Comparison of ENCODE assay signal across 26 cellular contexts in the genomic region with DNA sequence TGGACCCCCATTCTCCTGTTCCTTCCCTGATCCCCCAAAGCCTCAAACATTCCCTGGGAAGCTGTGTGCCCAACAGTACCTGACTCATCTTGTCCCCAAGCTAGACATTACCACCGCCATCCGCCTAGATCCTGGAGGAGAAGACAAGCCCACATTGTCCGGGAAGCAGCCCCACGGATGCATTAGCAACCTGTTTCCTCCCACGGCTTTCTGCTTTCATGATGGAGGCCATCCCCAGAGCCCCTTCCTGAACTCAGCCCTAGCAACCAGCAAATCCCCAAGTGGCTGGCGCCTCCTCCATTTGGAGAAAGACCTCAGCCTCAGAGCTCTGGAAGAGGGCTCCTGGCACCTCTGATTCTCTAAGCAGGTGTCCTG. TPM values are rescaled to one million over a fixed set of nuclear protein-coding genes. Genes with fewer than 3 reads are reported as not detected.
DNase-seq lines count a peak whose midpoint lies in the region; ATAC-seq and TF ChIP-seq lines count a peak whose summit lies in the region.
"Had no signal": no experiment of that assay in that cellular context is flagged by ENCODE, and none has a peak within 500 bp of the region (broad histone marks: within the 10 kb centered on the region; RNA-seq: fewer than 3 reads in every experiment).

No MANE protein-coding gene starts in this region.

- no peak overlapping the region for H3T11ph ChIP-seq in H9 (ENCODE audit: low read length)

- H3K23me2 ChIP-seq in H9 (ENCODE audit: insufficient read length, low read depth, low read length, poor library complexity, severe bottlenecking), result peaks cover 7% of the 10 kb centered on the region

- H4K91ac ChIP-seq in H9 (ENCODE audit: insufficient read length, low read depth, low read length), result no peak overlapping the region

- no peak overlapping the region for H3K4me2 ChIP-seq in H9 (ENCODE audit: insufficient read depth, insufficient read length, low read length)
- H3K4me2 ChIP-seq: hepatocyte had no signal

- H3K4me3 ChIP-seq in WERI-Rb-1 (ENCODE audit: low read depth, low read length), result no peak overlapping the region
- H3K4me3 ChIP-seq: ascending aorta, gastrocnemius medialis, hepatocyte, psoas muscle, thoracic aorta, vagina had no signal

- H3K56ac ChIP-seq in H9 (ENCODE audit: insufficient read length, low read depth, low read length), result no peak overlapping the region

- H3K4me3 Mint-ChIP-seq in CD14-positive monocyte, result peak overlapping the region in 1 of 2 donors; percentile 37
- no peak overlapping the region for H3K4me3 Mint-ChIP-seq in H9
- no peak overlapping the region for H3K4me3 Mint-ChIP-seq in mesothelial cell of epicardium
- no peak overlapping the region for H3K4me3 Mint-ChIP-seq in chondrocyte (ENCODE audit: unreplicated experiment)
- H3K4me3 Mint-ChIP-seq: activated CD8-positive, alpha-beta memory T cell treated with anti-CD3 and anti-CD28 coated beads, Interleukin-2, amount 10 ng/mL, durations not matched to agents 7 days and 5 days had no signal

- H3K4me1 Mint-ChIP-seq in CD14-positive monocyte (peaks cover 54% of the 10 kb centered on the region), H9 (peaks cover 24% of the 10 kb centered on the region in 2 experiments), mesothelial cell of epicardium (peaks cover 48% of the 10 kb centered on the region), chondrocyte (ENCODE audit: low read depth) (peaks cover 13% of the 10 kb centered on the region)

- TF ChIP-seq CTCF in CD14-positive monocyte (IDR thresholded peaks at IDR 0.05), result no peak
- no peak for TF ChIP-seq CTCF in H9 (conservative IDR thresholded peaks at IDR 0.05)
- no peak for TF ChIP-seq CTCF in WERI-Rb-1 (IDR thresholded peaks at IDR 0.05; ENCODE audit: low read depth, low read length)
- TF ChIP-seq CTCF in mesothelial cell of epicardium (IDR thresholded peaks at IDR 0.05; ENCODE audit: unreplicated experiment), result no peak
- no peak for TF ChIP-seq CTCF in chondrocyte (IDR thresholded peaks at IDR 0.05)

- peaks cover 0 to under 1% (median 0%) of the 10 kb centered on the region in 7 donors for H3K9me3 Mint-ChIP-seq in CD14-positive monocyte
- H3K9me3 Mint-ChIP-seq in H9, result no peaks in the 10 kb centered on the region; a peak in 1 of 5 replicates
- no peaks in the 10 kb centered on the region for H3K9me3 Mint-ChIP-seq in mesothelial cell of epicardium
- no peaks in the 10 kb centered on the region for H3K9me3 Mint-ChIP-seq in chondrocyte (ENCODE audit: low read depth)
- H3K9me3 Mint-ChIP-seq: activated naive CD4-positive, alpha-beta T cell treated with anti-CD3 and anti-CD28 coated beads, Interleukin-2, amount 50 U/mL, for 72 hours had no signal

- no peaks in the 10 kb centered on the region; the same call in 1 of the 2 replicates for H3K36me3 ChIP-seq in WERI-Rb-1
- H3K36me3 ChIP-seq: ascending aorta, gastrocnemius medialis, thoracic aorta, vagina had no signal

- no peak overlapping the region for H3K14ac ChIP-seq in H9 (ENCODE audit: insufficient read depth, low read length)

- H2BK15ac ChIP-seq in H9 (ENCODE audit: low read depth, low read length), result no peak overlapping the region

- H3K27ac ChIP-seq in H9 (ENCODE audit: insufficient read length, low read depth, low read length) (no peak overlapping the region), WERI-Rb-1 (peak overlapping the region; percentile 33; the same call in 1 of the 2 replicates)
- H3K27ac ChIP-seq: ascending aorta, C4-2B, gastrocnemius medialis, hepatocyte, psoas muscle, thoracic aorta, vagina had no signal

- H3K4me1 ChIP-seq in H9 (ENCODE audit: insufficient read depth, low read length), result no peaks in the 10 kb centered on the region

- H3K79me1 ChIP-seq in H9 (ENCODE audit: insufficient read depth, low read depth, low read length, poor library complexity, severe bottlenecking), result no peaks in the 10 kb centered on the region

- ATAC-seq in GM19035 (IDR thresholded peaks at IDR 0.05; ENCODE audit: unreplicated experiment), result no peak
- ATAC-seq: activated CD8-positive, alpha-beta memory T cell treated with anti-CD3 and anti-CD28 coated beads, Interleukin-2, amount 10 ng/mL, durations not matched to agents 7 days and 5 days; activated naive CD4-positive, alpha-beta T cell treated with anti-CD3 and anti-CD28 coated beads, Interleukin-2, amount 50 U/mL, for 72 hours; gastrocnemius medialis; left cardiac atrium; psoas muscle had no signal

- no peak overlapping the region for H2BK120ac ChIP-seq in H9 (ENCODE audit: low read depth, low read length, poor library complexity, severe bottlenecking)

- H3K36me3 Mint-ChIP-seq in CD14-positive monocyte (no peaks in the 10 kb centered on the region), H9 (ENCODE audit: insufficient read depth in 1 of 3, low read depth in 3 of 3) (no peaks in the 10 kb centered on the region), mesothelial cell of epicardium (no peaks in the 10 kb centered on the region), chondrocyte (ENCODE audit: low read depth) (no peaks in the 10 kb centered on the region)
- H3K36me3 Mint-ChIP-seq: activated CD8-positive, alpha-beta memory T cell treated with anti-CD3 and anti-CD28 coated beads, Interleukin-2, amount 10 ng/mL, durations not matched to agents 7 days and 5 days; activated naive CD4-positive, alpha-beta T cell treated with anti-CD3 and anti-CD28 coated beads, Interleukin-2, amount 50 U/mL, for 72 hours had no signal

- no CpG with 5 or more reads among the region's 6 CpGs for WGBS in H9 (ENCODE audit: extremely low coverage, insufficient read length, low lambda C conversion rate)

- no peak overlapping the region for H2AK5ac ChIP-seq in H9 (ENCODE audit: insufficient read length, low read length)

- peaks cover 0 to 5% (median 3%) of the 10 kb centered on the region in 3 donors for H3K27me3 Mint-ChIP-seq in CD14-positive monocyte (ENCODE audit: low read depth in 3 of 3)
- H3K27me3 Mint-ChIP-seq in H9 (ENCODE audit: low read depth), result peaks cover 20% of the 10 kb centered on the region
- H3K27me3 Mint-ChIP-seq in mesothelial cell of epicardium (ENCODE audit: low read depth), result no peaks in the 10 kb centered on the region
- H3K27me3 Mint-ChIP-seq in chondrocyte (ENCODE audit: low read depth), result peaks cover 6% of the 10 kb centered on the region

- H3K27ac Mint-ChIP-seq in CD14-positive monocyte (peak overlapping the region; percentile 37 to 85 (median 81)), H9 (peak overlapping the region in 2 of 3 experiments; percentile 16 to 63; a peak in 2 of 7 replicates), mesothelial cell of epicardium (peak overlapping the region; percentile 83), chondrocyte (ENCODE audit: unreplicated experiment) (no peak overlapping the region)
- H3K27ac Mint-ChIP-seq: activated CD8-positive, alpha-beta memory T cell treated with anti-CD3 and anti-CD28 coated beads, Interleukin-2, amount 10 ng/mL, durations not matched to agents 7 days and 5 days had no signal

- no peak overlapping the region for H2BK20ac ChIP-seq in H9 (ENCODE audit: low read depth, low read length, poor library complexity, severe bottlenecking)

- H2AFZ ChIP-seq in H9 (ENCODE audit: low read length), result no peak overlapping the region
- H2AFZ ChIP-seq: hepatocyte had no signal

- H3K9me3 ChIP-seq in H9 (ENCODE audit: control insufficient read depth, low read depth, low read length) (no peaks in the 10 kb centered on the region), WERI-Rb-1 (ENCODE audit: severe bottlenecking) (no peaks in the 10 kb centered on the region)
- H3K9me3 ChIP-seq: ascending aorta, gastrocnemius medialis, psoas muscle, thoracic aorta, vagina had no signal

- H2BK12ac ChIP-seq in H9 (ENCODE audit: insufficient read length, low read depth, low read length), result no peak overlapping the region

- no peaks in the 10 kb centered on the region for H4K20me1 ChIP-seq in H9 (ENCODE audit: control insufficient read depth, insufficient read depth, insufficient read length)

- no peak overlapping the region for H3K18ac ChIP-seq in H9 (ENCODE audit: insufficient read length, low read depth, low read length)

- no peak overlapping the region for H4K5ac ChIP-seq in H9 (ENCODE audit: insufficient read length, low read depth, low read length)

- H3K4ac ChIP-seq in H9 (ENCODE audit: low read depth, low read length), result no peak overlapping the region

- no peaks in the 10 kb centered on the region; the same call in 1 of the 2 replicates for H3K27me3 ChIP-seq in H9 (ENCODE audit: insufficient read depth, low read length)
- no peaks in the 10 kb centered on the region for H3K27me3 ChIP-seq in WERI-Rb-1 (ENCODE audit: insufficient read depth, low read depth, severe bottlenecking)
- H3K27me3 ChIP-seq: ascending aorta, gastrocnemius medialis, hepatocyte, vagina had no signal

- no peak overlapping the region for H3K9ac ChIP-seq in H9 (ENCODE audit: extremely low read depth, insufficient read length, low read length)

- no peaks in the 10 kb centered on the region for H3K79me2 ChIP-seq in H9 (ENCODE audit: insufficient read depth, low read length)

- H3K23ac ChIP-seq in H9 (ENCODE audit: insufficient read length, low read depth, low read length), result no peak overlapping the region

- intact Hi-C loops in CD14-positive monocyte (cut with micrococcal nuclease), result loop anchor here (5.0 to 10.0 kb wide), 5 partner anchors 61 to 588 kb away; no protein-coding TSS in a partner anchor

- no peak overlapping the region for H4K8ac ChIP-seq in H9 (replicated peaks; ENCODE audit: insufficient read length, low read depth, low read length)

- no peak for DNase-seq in CD14-positive monocyte (ENCODE audit: low spot score)
- DNase-seq in H9, result no peak
- DNase-seq in WERI-Rb-1, result no peak
- DNase-seq in mesothelial cell of epicardium (ENCODE audit: low spot score in 2 of 2, unreplicated experiment in 2 of 2), result no peak
- DNase-seq in foreskin melanocyte, result no peak
- no peak for DNase-seq in iPS-NIHi7 (ENCODE audit: extremely low spot score)
- no peak for DNase-seq in chondrocyte (ENCODE audit: low spot score)
- DNase-seq: activated CD8-positive, alpha-beta memory T cell treated with anti-CD3 and anti-CD28 coated beads, Interleukin-2, amount 10 ng/mL, durations not matched to agents 7 days and 5 days; Calu3; gastrocnemius medialis; left cardiac atrium; mammary epithelial cell; NCI-H1092 treated with DMSO at 0.1 percent for 48 hours; NCI-H2029; NCI-H446 treated with DMSO at 0.1 percent for 48 hours; NCI-H82; psoas muscle; stimulated activated naive CD4-positive, alpha-beta T cell; T-helper 1 cell had no signal

- no peak overlapping the region for H2BK5ac ChIP-seq in H9 (ENCODE audit: insufficient read length, low read length)

RNA-seq across cellular contexts. Expression of a gene that starts 2.3 kb away (rescaled TPM):
- polyA plus RNA-seq in CD14-positive monocyte, result 10 to 100 TPM; 16.6 to 28.4 TPM
- total RNA-seq in H9 (2021) (9.2 and 10.2 TPM in 2 replicates), mesothelial cell of epicardium (10.8 to 11.4 TPM (median 11.0 TPM) in 3 replicates), chondrocyte (2.4 to 3.8 TPM (median 2.7 TPM) in 3 replicates)
